In the genomic region with DNA sequence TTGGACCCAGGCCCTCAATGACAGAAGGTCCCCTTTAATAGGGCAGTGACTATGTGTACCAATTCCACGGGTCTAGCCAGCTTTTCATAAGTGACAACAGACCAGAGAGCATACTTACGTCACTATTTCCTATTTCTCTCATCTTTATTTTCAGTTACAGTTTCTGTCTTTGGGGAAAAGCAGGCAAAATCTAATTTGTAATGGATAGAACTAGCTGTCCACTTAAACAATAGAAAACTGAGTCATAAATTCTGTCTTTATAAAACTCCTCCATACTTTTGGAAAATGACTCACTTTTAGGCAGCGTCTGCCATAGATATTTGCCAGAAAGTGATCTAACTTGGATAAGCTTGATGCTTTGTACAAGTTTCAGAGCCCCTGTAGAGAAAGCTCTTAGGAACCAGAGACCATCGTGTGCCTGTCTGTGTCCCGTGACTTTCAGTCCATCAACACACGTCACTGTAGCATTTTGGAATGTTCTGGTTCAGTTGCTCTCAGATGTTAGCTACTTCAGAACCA, we compare ENCODE assay signal across 8 cellular contexts.
DNase-seq lines count a peak whose midpoint lies in the region; ATAC-seq and TF ChIP-seq lines count a peak whose summit lies in the region.

No MANE protein-coding gene starts in this region.

- H3K36me3 ChIP-seq in right lobe of liver = no peaks in the 10 kb centered on the region

- peaks cover 74% of the 10 kb centered on the region for H3K4me1 Mint-ChIP-seq in WTC11

- no peaks in the 10 kb centered on the region for H3K27me3 ChIP-seq in right lobe of liver

- H3K4me3 ChIP-seq in right lobe of liver = no peak overlapping the region

- H3K4me1 ChIP-seq in right lobe of liver = peaks cover 0 to 28% (median 7%) of the 10 kb centered on the region in 4 donors

- POLR2A ChIA-PET in WTC11 (lab: Charles Lee) = interaction anchor here (1.1 kb wide), 1 partner anchor 1285 kb away, joined by 3 read pairs; a partner anchor contains a TSS

- ATAC-seq in GM18502 (IDR thresholded peaks at IDR 0.05; ENCODE audit: poor library complexity, unreplicated experiment) (peak; percentile 87), HG02623 (IDR thresholded peaks at IDR 0.05; ENCODE audit: unreplicated experiment) (peak; percentile 79), WTC11 (no peak), right lobe of liver (peak; percentile 43 to 75 (median 73))

- intact Hi-C loops in right lobe of liver (cut with DNase I) = no loop called here

- peaks cover 12% of the 10 kb centered on the region for H3K9me3 Mint-ChIP-seq in WTC11

- no peak for TF ChIP-seq POLR2A in right lobe of liver (IDR thresholded peaks at IDR 0.05)

- no peaks in the 10 kb centered on the region; the same call in 1 of the 2 replicates for H3K27me3 Mint-ChIP-seq in WTC11 (ENCODE audit: low read depth)

- peak overlapping the region; percentile 43; the same call in 1 of the 2 replicates for H3K27ac Mint-ChIP-seq in WTC11

- H3K9me3 ChIP-seq in right lobe of liver = no peaks in the 10 kb centered on the region

- DNase-seq in WTC11 (ENCODE audit: low spot score) (no peak), right lobe of liver (no peak), NCI-H1048 (lab: John Stamatoyannopoulos, UW) (no peak), NCI-H510A treated with DMSO at 0.1 percent for 48 hours (lab: John Stamatoyannopoulos, UW) (no peak), SHP77 treated with DMSO at 0.1 percent for 48 hours (lab: John Stamatoyannopoulos, UW) (no peak), NCI-H2029 treated with DMSO at 0.1 percent for 48 hours (lab: John Stamatoyannopoulos, UW) (no peak)

- H3K4me3 Mint-ChIP-seq in WTC11 = no peak overlapping the region

- WGBS in right lobe of liver (ENCODE audit: insufficient coverage, low coverage, low lambda C conversion rate, missing lambda C conversion rate) = 43% methylated on average over 6 of the region's 6 CpGs

- CTCF ChIA-PET in WTC11 (lab: Charles Lee) = interaction anchor here (1.2 kb wide), 1 partner anchor 95 kb away, joined by 3 read pairs; no protein-coding TSS in a partner anchor

- H3K27ac ChIP-seq in right lobe of liver = peak overlapping the region; percentile 25 to 59 (median 55)

- no peak for TF ChIP-seq CTCF in WTC11 (IDR thresholded peaks at IDR 0.05)
- no peak for TF ChIP-seq CTCF in right lobe of liver (IDR thresholded peaks at IDR 0.05)

- H3K36me3 Mint-ChIP-seq in WTC11 = peaks cover 16% of the 10 kb centered on the region

TF ChIP-seq in WTC11, 78 proteins besides CTCF, POLR2A, EP300 and RAD21:
- TF ChIP-seq ZNF416 (CRISPR knock-in tag; IDR thresholded peaks at IDR 0.05) (no peak), JAZF1 (CRISPR knock-in tag; IDR thresholded peaks at IDR 0.05) (no peak), KAT7 (CRISPR knock-in tag; IDR thresholded peaks at IDR 0.05; ENCODE audit: borderline replicate concordance) (no peak), JUN (CRISPR knock-in tag; IDR thresholded peaks at IDR 0.05) (no peak), NFYB (CRISPR knock-in tag; conservative IDR thresholded peaks at IDR 0.05; ENCODE audit: low read depth) (no peak), RELA (CRISPR knock-in tag; IDR thresholded peaks at IDR 0.05; ENCODE audit: borderline replicate concordance) (no peak), ZNF263 (CRISPR knock-in tag; IDR thresholded peaks at IDR 0.05; ENCODE audit: low read depth) (no peak), FOXP1 (CRISPR knock-in tag; IDR thresholded peaks at IDR 0.05; ENCODE audit: borderline replicate concordance) (no peak), ZNF121 (CRISPR knock-in tag; IDR thresholded peaks at IDR 0.05) (no peak), GTF2I (CRISPR knock-in tag; conservative IDR thresholded peaks at IDR 0.05) (no peak), SMAD3 (CRISPR knock-in tag; IDR thresholded peaks at IDR 0.05; ENCODE audit: borderline replicate concordance) (no peak), NR3C1 (CRISPR knock-in tag; conservative IDR thresholded peaks at IDR 0.05; ENCODE audit: low read depth) (no peak), CREB1 (CRISPR knock-in tag; IDR thresholded peaks at IDR 0.05) (no peak)
- TF ChIP-seq, protein P1, sequence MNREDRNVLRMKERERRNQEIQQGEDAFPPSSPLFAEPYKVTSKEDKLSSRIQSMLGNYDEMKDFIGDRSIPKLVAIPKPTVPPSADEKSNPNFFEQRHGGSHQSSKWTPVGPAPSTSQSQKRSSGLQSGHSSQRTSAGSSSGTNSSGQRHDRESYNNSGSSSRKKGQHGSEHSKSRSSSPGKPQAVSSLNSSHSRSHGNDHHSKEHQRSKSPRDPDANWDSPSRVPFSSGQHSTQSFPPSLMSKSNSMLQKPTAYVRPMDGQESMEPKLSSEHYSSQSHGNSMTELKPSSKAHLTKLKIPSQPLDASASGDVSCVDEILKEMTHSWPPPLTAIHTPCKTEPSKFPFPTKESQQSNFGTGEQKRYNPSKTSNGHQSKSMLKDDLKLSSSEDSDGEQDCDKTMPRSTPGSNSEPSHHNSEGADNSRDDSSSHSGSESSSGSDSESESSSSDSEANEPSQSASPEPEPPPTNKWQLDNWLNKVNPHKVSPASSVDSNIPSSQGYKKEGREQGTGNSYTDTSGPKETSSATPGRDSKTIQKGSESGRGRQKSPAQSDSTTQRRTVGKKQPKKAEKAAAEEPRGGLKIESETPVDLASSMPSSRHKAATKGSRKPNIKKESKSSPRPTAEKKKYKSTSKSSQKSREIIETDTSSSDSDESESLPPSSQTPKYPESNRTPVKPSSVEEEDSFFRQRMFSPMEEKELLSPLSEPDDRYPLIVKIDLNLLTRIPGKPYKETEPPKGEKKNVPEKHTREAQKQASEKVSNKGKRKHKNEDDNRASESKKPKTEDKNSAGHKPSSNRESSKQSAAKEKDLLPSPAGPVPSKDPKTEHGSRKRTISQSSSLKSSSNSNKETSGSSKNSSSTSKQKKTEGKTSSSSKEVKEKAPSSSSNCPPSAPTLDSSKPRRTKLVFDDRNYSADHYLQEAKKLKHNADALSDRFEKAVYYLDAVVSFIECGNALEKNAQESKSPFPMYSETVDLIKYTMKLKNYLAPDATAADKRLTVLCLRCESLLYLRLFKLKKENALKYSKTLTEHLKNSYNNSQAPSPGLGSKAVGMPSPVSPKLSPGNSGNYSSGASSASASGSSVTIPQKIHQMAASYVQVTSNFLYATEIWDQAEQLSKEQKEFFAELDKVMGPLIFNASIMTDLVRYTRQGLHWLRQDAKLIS (CRISPR knock-in tag; IDR thresholded peaks at IDR 0.05; ENCODE audit: borderline replicate concordance) = no peak
- TF ChIP-seq, protein P2, sequence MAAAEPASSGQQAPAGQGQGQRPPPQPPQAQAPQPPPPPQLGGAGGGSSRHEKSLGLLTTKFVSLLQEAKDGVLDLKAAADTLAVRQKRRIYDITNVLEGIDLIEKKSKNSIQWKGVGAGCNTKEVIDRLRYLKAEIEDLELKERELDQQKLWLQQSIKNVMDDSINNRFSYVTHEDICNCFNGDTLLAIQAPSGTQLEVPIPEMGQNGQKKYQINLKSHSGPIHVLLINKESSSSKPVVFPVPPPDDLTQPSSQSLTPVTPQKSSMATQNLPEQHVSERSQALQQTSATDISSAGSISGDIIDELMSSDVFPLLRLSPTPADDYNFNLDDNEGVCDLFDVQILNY (CRISPR knock-in tag; IDR thresholded peaks at IDR 0.05) = no peak
- TF ChIP-seq, protein P3, sequence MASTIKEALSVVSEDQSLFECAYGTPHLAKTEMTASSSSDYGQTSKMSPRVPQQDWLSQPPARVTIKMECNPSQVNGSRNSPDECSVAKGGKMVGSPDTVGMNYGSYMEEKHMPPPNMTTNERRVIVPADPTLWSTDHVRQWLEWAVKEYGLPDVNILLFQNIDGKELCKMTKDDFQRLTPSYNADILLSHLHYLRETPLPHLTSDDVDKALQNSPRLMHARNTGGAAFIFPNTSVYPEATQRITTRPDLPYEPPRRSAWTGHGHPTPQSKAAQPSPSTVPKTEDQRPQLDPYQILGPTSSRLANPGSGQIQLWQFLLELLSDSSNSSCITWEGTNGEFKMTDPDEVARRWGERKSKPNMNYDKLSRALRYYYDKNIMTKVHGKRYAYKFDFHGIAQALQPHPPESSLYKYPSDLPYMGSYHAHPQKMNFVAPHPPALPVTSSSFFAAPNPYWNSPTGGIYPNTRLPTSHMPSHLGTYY (CRISPR knock-in tag; IDR thresholded peaks at IDR 0.05) = no peak
- TF ChIP-seq, protein P4, sequence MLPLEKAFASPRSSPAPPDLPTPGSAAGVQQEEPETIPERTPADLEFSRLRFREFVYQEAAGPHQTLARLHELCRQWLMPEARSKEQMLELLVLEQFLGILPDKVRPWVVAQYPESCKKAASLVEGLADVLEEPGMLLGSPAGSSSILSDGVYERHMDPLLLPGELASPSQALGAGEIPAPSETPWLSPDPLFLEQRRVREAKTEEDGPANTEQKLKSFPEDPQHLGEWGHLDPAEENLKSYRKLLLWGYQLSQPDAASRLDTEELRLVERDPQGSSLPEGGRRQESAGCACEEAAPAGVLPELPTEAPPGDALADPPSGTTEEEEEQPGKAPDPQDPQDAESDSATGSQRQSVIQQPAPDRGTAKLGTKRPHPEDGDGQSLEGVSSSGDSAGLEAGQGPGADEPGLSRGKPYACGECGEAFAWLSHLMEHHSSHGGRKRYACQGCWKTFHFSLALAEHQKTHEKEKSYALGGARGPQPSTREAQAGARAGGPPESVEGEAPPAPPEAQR (CRISPR knock-in tag; IDR thresholded peaks at IDR 0.05) = no peak
TF ChIP-seq in WTC11: peak in this region for 0.
